13 cellular contexts compared by ENCODE assay signal in genomic region chr11:61706452-61707400, GRCh38.
"Had no signal": no experiment of that assay in that cellular context is flagged by ENCODE, and none has a peak within 500 bp of the region (broad histone marks: within the 10 kb centered on the region; RNA-seq: fewer than 3 reads in every experiment).

No MANE protein-coding gene starts in this region.

- DNase-seq: activated CD4-positive, alpha-beta T cell treated with anti-CD3 and anti-CD28 coated beads, Interleukin-2, amount 10 ng/mL, durations not matched to agents 7 days and 5 days; activated CD4-positive, CD25-positive, alpha-beta regulatory T cell; activated CD8-positive, alpha-beta memory T cell treated with anti-CD3 and anti-CD28 coated beads for 24 hours; activated naive CD4-positive, alpha-beta T cell treated with anti-CD3 and anti-CD28 coated beads, Interleukin-2, amount 10 ng/mL, durations not matched to agents 7 days and 5 days; activated T-cell treated with anti-CD3 and anti-CD28 coated beads for 4 hours; effector memory CD8-positive, alpha-beta T cell; erythroblast; sigmoid colon; stimulated activated CD4-positive, alpha-beta T cell treated with anti-CD3 and anti-CD28 coated beads, Interleukin-2, amount 100 ng/mL, for 24 hours; stimulated activated naive CD4-positive, alpha-beta T cell; T-helper 2 cell had no signal

- H3K27ac ChIP-seq: sigmoid colon, SK-N-MC, upper lobe of left lung had no signal

- ATAC-seq: effector memory CD8-positive, alpha-beta T cell had no signal

- H3K4me3 ChIP-seq: sigmoid colon, SK-N-MC, upper lobe of left lung had no signal

- H3K36me3 ChIP-seq: sigmoid colon, upper lobe of left lung had no signal

- H3K27me3 ChIP-seq: sigmoid colon, upper lobe of left lung had no signal

- H3K9me3 ChIP-seq: sigmoid colon, upper lobe of left lung had no signal
